8 cellular contexts compared by ENCODE assay signal in the genomic region with DNA sequence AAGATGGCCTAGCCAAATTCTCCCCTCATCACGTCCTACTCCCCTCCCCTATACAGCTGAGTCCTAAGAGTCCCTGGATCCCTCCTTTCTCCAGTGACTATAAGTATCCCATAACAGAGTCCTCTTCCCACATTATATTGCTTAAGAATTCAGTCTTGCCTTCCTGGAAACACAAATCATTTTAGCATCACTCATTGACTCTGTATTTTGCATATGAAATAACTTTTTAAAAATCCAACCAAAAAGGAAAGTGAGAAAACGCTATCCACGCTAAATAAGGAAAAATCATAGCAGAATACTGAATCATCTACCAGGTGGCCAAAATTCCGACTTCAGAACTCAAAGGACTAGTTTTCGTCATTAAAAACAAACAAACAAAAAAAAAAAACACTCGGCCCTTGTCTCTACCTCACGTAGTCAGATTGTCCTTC.
DNase-seq lines count a peak whose midpoint lies in the region; ATAC-seq and TF ChIP-seq lines count a peak whose summit lies in the region.

No MANE protein-coding gene starts in this region.

- no peak for ATAC-seq in HG02870 (IDR thresholded peaks at IDR 0.05; ENCODE audit: unreplicated experiment)
- no peak for ATAC-seq in HG03342 (IDR thresholded peaks at IDR 0.05; ENCODE audit: unreplicated experiment)

- peak; percentile 74 for DNase-seq in EL
- DNase-seq in Peyer's patch, result no peak
- DNase-seq in sigmoid colon, result no peak
- DNase-seq in activated CD4-positive, CD25-positive, alpha-beta regulatory T cell treated with anti-CD3 and anti-CD28 coated beads, Interleukin-2, amount 50 U/mL, for 72 hours, result no peak
- DNase-seq in DMS153 treated with DMSO at 0.1 percent for 48 hours (lab: John Stamatoyannopoulos, UW; ENCODE audit: unreplicated experiment), result no peak

- H3K27ac ChIP-seq in Peyer's patch (peak overlapping the region; percentile 46 to 85 (median 55)), esophagus (ENCODE audit: low read depth in 2 of 2, low read length in 1 of 2) (peak overlapping the region; percentile 71 to 78), sigmoid colon (peak overlapping the region; percentile 78 to 91 (median 87))

- no peaks in the 10 kb centered on the region for H3K27me3 ChIP-seq in Peyer's patch
- no peaks in the 10 kb centered on the region for H3K27me3 ChIP-seq in esophagus (ENCODE audit: control insufficient read depth in 1 of 2, insufficient read depth in 2 of 2, low read length in 2 of 2)
- H3K27me3 ChIP-seq in sigmoid colon, result no peaks in the 10 kb centered on the region

- 80 to 81% methylated on average over 7 of the region's 7 CpGs for WGBS in esophagus, 2 donors
- 83 to 84% methylated on average over 7 of the region's 7 CpGs for WGBS in sigmoid colon, 2 donors

- no peaks in the 10 kb centered on the region for H3K9me3 ChIP-seq in Peyer's patch
- H3K9me3 ChIP-seq in esophagus (ENCODE audit: control insufficient read depth in 2 of 2, insufficient read depth in 1 of 2, low read depth in 1 of 2, low read length in 1 of 2), result no peaks in the 10 kb centered on the region
- no peaks in the 10 kb centered on the region for H3K9me3 ChIP-seq in sigmoid colon

- peak in 1 of 4 donors; percentile 36 for TF ChIP-seq EP300 in sigmoid colon (IDR thresholded peaks at IDR 0.05)

- H3K4me3 ChIP-seq in Peyer's patch (no peak overlapping the region), esophagus (ENCODE audit: low read depth in 1 of 2, low read length in 2 of 2) (no peak overlapping the region), sigmoid colon (no peak overlapping the region)

- peaks cover 0 to 19% (median 5%) of the 10 kb centered on the region in 4 donors for H3K4me1 ChIP-seq in Peyer's patch
- H3K4me1 ChIP-seq in esophagus (ENCODE audit: control insufficient read depth in 2 of 2, insufficient read depth in 2 of 2, low read length in 1 of 2), result peaks cover 4 to 7% of the 10 kb centered on the region in 2 donors
- peaks cover 0 to 71% (median 52%) of the 10 kb centered on the region in 4 donors for H3K4me1 ChIP-seq in sigmoid colon

- TF ChIP-seq CTCF in Peyer's patch (IDR thresholded peaks at IDR 0.05), result no peak
- TF ChIP-seq CTCF in sigmoid colon (IDR thresholded peaks at IDR 0.05), result no peak

- TF ChIP-seq POLR2A in Peyer's patch (IDR thresholded peaks at IDR 0.05) (no peak), sigmoid colon (IDR thresholded peaks at IDR 0.05) (no peak)

- H3K36me3 ChIP-seq in Peyer's patch (peaks cover 0 to 7% (median 0%) of the 10 kb centered on the region in 3 donors), esophagus (ENCODE audit: control insufficient read depth in 2 of 2, insufficient read depth in 2 of 2, low read length in 1 of 2) (no peaks in the 10 kb centered on the region), sigmoid colon (peaks cover 0 to 34% (median 14%) of the 10 kb centered on the region in 4 donors)

- intact Hi-C loops in sigmoid colon (cut with DNase I), result loop anchor here (2.0 to 5.0 kb wide), 3 partner anchors 42 to 265 kb away; a partner anchor contains a TSS
